ENCODE assay signal across 9 cellular contexts in genomic region chr7:121041516-121042148, GRCh38. TPM values are rescaled to one million over a fixed set of nuclear protein-coding genes. Genes with fewer than 3 reads are reported as not detected.
A peak's percentile ranks its signal among the peaks of the same experiment; 100 is the strongest.
DNase-seq lines count a peak whose midpoint lies in the region; ATAC-seq lines count a peak whose summit lies in the region.
"Had no signal": no experiment of that assay in that cellular context is flagged by ENCODE, and none has a peak within 500 bp of the region (broad histone marks: within the 10 kb centered on the region; RNA-seq: fewer than 3 reads in every experiment).

No MANE protein-coding gene starts in this region.

- intact Hi-C loops in left ventricle myocardium superior (cut with micrococcal nuclease), result no loop called here

- in situ Hi-C loops in KBM-7 (cut with MboI; ENCODE audit: low pct_unique_long_range_greater_than_20kb, low sequenced_read_pairs), result no loop called here

- H3K4me1 ChIP-seq in subcutaneous abdominal adipose tissue (ENCODE audit: control insufficient read depth in 5 of 5, insufficient read depth in 5 of 5, low read length in 5 of 5), result peaks cover 0 to 19% (median 3%) of the 10 kb centered on the region in 5 donors

- no peaks in the 10 kb centered on the region for H3K9me3 ChIP-seq in subcutaneous abdominal adipose tissue (ENCODE audit: control insufficient read depth in 5 of 5, low read length in 5 of 5)

- no peaks in the 10 kb centered on the region for H3K27me3 ChIP-seq in subcutaneous abdominal adipose tissue (ENCODE audit: control insufficient read depth in 5 of 5, insufficient read depth in 4 of 5, low read length in 5 of 5)

- no peak overlapping the region for H3K4me3 ChIP-seq in subcutaneous abdominal adipose tissue (ENCODE audit: low read depth in 1 of 5, low read length in 5 of 5)

- peaks cover 0 to 4% (median 0%) of the 10 kb centered on the region in 5 donors for H3K36me3 ChIP-seq in subcutaneous abdominal adipose tissue (ENCODE audit: control insufficient read depth in 5 of 5, insufficient read depth in 5 of 5, low read length in 5 of 5)

- ATAC-seq in left ventricle myocardium superior (peak; percentile 43), HG02623 (IDR thresholded peaks at IDR 0.05; ENCODE audit: unreplicated experiment) (no peak)

- DNase-seq in KBM-7 (peak; percentile 15), SK-N-DZ (ENCODE audit: low spot score) (peak; percentile 74), left ventricle myocardium superior (no peak), NCI-H345 (lab: John Stamatoyannopoulos, UW) (no peak), islet precursor cell (no peak)
- DNase-seq: activated T-cell treated with anti-CD3 and anti-CD28 coated beads, Interleukin-2, amount 50 U/mL, for 1 hour; DND-41 had no signal

- H3K9ac ChIP-seq in subcutaneous abdominal adipose tissue (ENCODE audit: low read length in 5 of 5), result no peak overlapping the region

- peak overlapping the region; percentile 63 for H3K27ac ChIP-seq in subcutaneous abdominal adipose tissue (ENCODE audit: low read depth, low read length)

RNA-seq across cellular contexts. Expression of gene CPED1, which starts 53.1 kb away (rescaled TPM):
- polyA plus RNA-seq in SK-N-DZ (2014; cell fraction: cytosol; rRNA removed), result 0.10 and 0.56 TPM in 2 replicates
- polyA plus RNA-seq in SK-N-DZ (2014; cell fraction: nucleus; rRNA removed), result not detected in 2 replicates
- 32.8 TPM for total RNA-seq in left ventricle myocardium superior

Comparison
In these comparisons a context has a peak if more than half of its experiments do, and no peak if none do; other contexts are left out.
1. DNase-seq: peak in KBM-7 (single experiment) and SK-N-DZ (single experiment); none in left ventricle myocardium superior (single experiment), NCI-H345 (single experiment) and islet precursor cell (single experiment).